Comparison of ENCODE assay signal across 19 cellular contexts in genomic region chr6:144033816-144034540, GRCh38. TPM values are rescaled to one million over a fixed set of nuclear protein-coding genes. Genes with fewer than 3 reads are reported as not detected.
DNase-seq lines count a peak whose midpoint lies in the region; ATAC-seq, FAIRE-seq and TF ChIP-seq lines count a peak whose summit lies in the region.
"Had no signal": no experiment of that assay in that cellular context is flagged by ENCODE, and none has a peak within 500 bp of the region (broad histone marks: within the 10 kb centered on the region; RNA-seq: fewer than 3 reads in every experiment).

No MANE protein-coding gene starts in this region.

- no peaks in the 10 kb centered on the region for H3K27me3 ChIP-seq in astrocyte (ENCODE audit: insufficient read depth, low read length)
- no peaks in the 10 kb centered on the region for H3K27me3 ChIP-seq in foreskin keratinocyte
- H3K27me3 ChIP-seq: BE2C had no signal

- H3K79me2 ChIP-seq in astrocyte (ENCODE audit: insufficient read depth, low read length) = no peaks in the 10 kb centered on the region

- H3K4me3 Mint-ChIP-seq in HFFc6 = peak overlapping the region; percentile 46
- no peak overlapping the region for H3K4me3 Mint-ChIP-seq in astrocyte (ENCODE audit: unreplicated experiment)
- H3K4me3 Mint-ChIP-seq: naive thymus-derived CD8-positive, alpha-beta T cell; stimulated activated naive CD8-positive, alpha-beta T cell treated with anti-CD3 and anti-CD28 coated beads, Interleukin-15, amount 100 ng/mL, for 72 hours had no signal

- H4K20me1 ChIP-seq in astrocyte (ENCODE audit: insufficient read depth, low read length) = no peaks in the 10 kb centered on the region

- H3K4me3 ChIP-seq in astrocyte (ENCODE audit: insufficient read depth, low read depth, low read length) = no peak overlapping the region
- H3K4me3 ChIP-seq: coronary artery had no signal

- H3K4me2 ChIP-seq in astrocyte (ENCODE audit: low read length) = no peak overlapping the region

- no peaks in the 10 kb centered on the region for H3K36me3 ChIP-seq in astrocyte (ENCODE audit: insufficient read depth, low read length)
- H3K36me3 ChIP-seq: BE2C had no signal

- H3K4me1 Mint-ChIP-seq in HFFc6 (ENCODE audit: low read depth) (peaks cover 45% of the 10 kb centered on the region), astrocyte (ENCODE audit: low read depth, unreplicated experiment) (peaks cover 8% of the 10 kb centered on the region)

- ATAC-seq in foreskin keratinocyte = peak; percentile 84
- no peak for ATAC-seq in HG03175 (IDR thresholded peaks at IDR 0.05; ENCODE audit: unreplicated experiment)
- ATAC-seq in GM21717 (IDR thresholded peaks at IDR 0.05; ENCODE audit: unreplicated experiment) = no peak
- no peak for ATAC-seq in GM21529 (IDR thresholded peaks at IDR 0.05; ENCODE audit: unreplicated experiment)
- ATAC-seq: HCT116; naive thymus-derived CD8-positive, alpha-beta T cell; sciatic nerve; stimulated activated naive CD8-positive, alpha-beta T cell treated with anti-CD3 and anti-CD28 coated beads, Interleukin-15, amount 100 ng/mL, for 72 hours had no signal

- H3K4me1 ChIP-seq in astrocyte (ENCODE audit: insufficient read depth, low read length) (no peaks in the 10 kb centered on the region), foreskin keratinocyte (no peaks in the 10 kb centered on the region)
- H3K4me1 ChIP-seq: BE2C had no signal

- H3K36me3 Mint-ChIP-seq in HFFc6 (ENCODE audit: low read depth) (peaks cover 7% of the 10 kb centered on the region; the same call in 1 of the 2 replicates), astrocyte (ENCODE audit: low read depth, unreplicated experiment) (no peaks in the 10 kb centered on the region)

- H3K27ac ChIP-seq in astrocyte (ENCODE audit: low read depth, low read length) (no peak overlapping the region), foreskin keratinocyte (no peak overlapping the region)
- H3K27ac ChIP-seq: coronary artery had no signal

- no peaks in the 10 kb centered on the region; the same call in 1 of the 2 replicates for H3K27me3 Mint-ChIP-seq in HFFc6 (ENCODE audit: insufficient read depth)
- H3K27me3 Mint-ChIP-seq in astrocyte (ENCODE audit: low read depth, unreplicated experiment) = peaks cover 2% of the 10 kb centered on the region
- H3K27me3 Mint-ChIP-seq: stimulated activated naive CD8-positive, alpha-beta T cell treated with anti-CD3 and anti-CD28 coated beads, Interleukin-15, amount 100 ng/mL, for 72 hours had no signal

- no peak overlapping the region for H3K9ac ChIP-seq in astrocyte (ENCODE audit: low read length)

- FAIRE-seq in astrocyte (lab: Jason Lieb, UNC) = no peak

- DNase-seq in AG08395 (ENCODE audit: low spot score) (peak; percentile 92), HFFc6 (peak; percentile 80), astrocyte (ENCODE audit: low read depth) (peak; percentile 71), foreskin keratinocyte (peak in 1 of 2 donors; percentile 36), NCI-H748 (lab: John Stamatoyannopoulos, UW; ENCODE audit: unreplicated experiment) (no peak)
- DNase-seq: activated CD8-positive, alpha-beta memory T cell treated with anti-CD3 and anti-CD28 coated beads for 24 hours; activated gamma-delta T cell treated with Interleukin-2 at 50 U/mL for 16 hours; BE2C; glutamatergic neuron; naive thymus-derived CD8-positive, alpha-beta T cell; NCI-H748 treated with DMSO at 0.1 percent for 48 hours; Right ventricle myocardium superior; stimulated activated naive CD8-positive, alpha-beta T cell treated with anti-CD3 and anti-CD28 coated beads, Interleukin-15, amount 100 ng/mL, for 72 hours had no signal

- no peaks in the 10 kb centered on the region for H3K9me3 ChIP-seq in astrocyte (ENCODE audit: insufficient read depth, low read depth, low read length)
- H3K9me3 ChIP-seq: BE2C had no signal

- H3K9me3 Mint-ChIP-seq in HFFc6 (peaks cover 9% of the 10 kb centered on the region), astrocyte (ENCODE audit: unreplicated experiment) (peaks cover 2% of the 10 kb centered on the region)

- TF ChIP-seq CTCF in HFFc6 (IDR thresholded peaks at IDR 0.05) (no peak), astrocyte (IDR thresholded peaks at IDR 0.05; ENCODE audit: insufficient read depth, low read depth, low read length) (no peak), foreskin keratinocyte (conservative IDR thresholded peaks at IDR 0.05) (no peak)

- peak overlapping the region; percentile 82 for H3K27ac Mint-ChIP-seq in HFFc6
- peak overlapping the region; percentile 29 for H3K27ac Mint-ChIP-seq in astrocyte (ENCODE audit: unreplicated experiment)
- H3K27ac Mint-ChIP-seq: naive thymus-derived CD8-positive, alpha-beta T cell; stimulated activated naive CD8-positive, alpha-beta T cell treated with anti-CD3 and anti-CD28 coated beads, Interleukin-15, amount 100 ng/mL, for 72 hours had no signal

- peak overlapping the region; percentile 46 for H2AFZ ChIP-seq in astrocyte (ENCODE audit: low read depth, low read length)

RNA-seq across cellular contexts. Expression of gene PLAGL1, which starts 25.9 kb away (rescaled TPM):
- 10 to 100 TPM; 22.5 to 28.8 (median 26.2) TPM for total RNA-seq in HFFc6 (2021; fragmentation: NEBNext Ultra II Directional; extraction: Animal tissue kit (Norgen Biotek cat#: 25700))
- total RNA-seq in astrocyte (18.3 and 20.3 TPM in 2 replicates), foreskin keratinocyte (8.8 and 9.9 TPM in 2 replicates)
- 5.0 TPM in 2 replicates for polyA plus RNA-seq in foreskin keratinocyte
